In genomic region chr14:92922883-92923743, GRCh38 we compare ENCODE assay signal across 8 cellular contexts. TPM values are rescaled to one million over a fixed set of nuclear protein-coding genes. Genes with fewer than 3 reads are reported as not detected.
DNase-seq lines count a peak whose midpoint lies in the region; ATAC-seq and TF ChIP-seq lines count a peak whose summit lies in the region.

CHGA (plus strand) TSS chr14:92923150; CDS start chr14:92923360, 210 bp downstream.

- TF ChIP-seq CTCF in GM23338 (conservative IDR thresholded peaks at IDR 0.05; ENCODE audit: low read depth in 2 of 2) = no peak; a peak in 1 of 4 replicates
- TF ChIP-seq CTCF in progenitor cell of endocrine pancreas (IDR thresholded peaks at IDR 0.05; ENCODE audit: unreplicated experiment) = no peak

- H3K27ac Mint-ChIP-seq in GM23338 = peak within 1 kb of the TSS; percentile 74; the same call in 1 of the 2 replicates
- H3K27ac Mint-ChIP-seq in activated T-helper 2 cell treated with anti-CD3 and anti-CD28 coated beads, Interferon-gamma antibody, Interleukin-2, Interleukin-4, amounts not matched to agents 10 μg/mL and 5 μg/mL and 100 μg/mL, durations not matched to agents 14 hours and 24 hours and 36 hours = no peak within 1 kb of the TSS
- H3K27ac Mint-ChIP-seq in progenitor cell of endocrine pancreas = peak within 1 kb of the TSS; percentile 27

- H3K9me3 Mint-ChIP-seq in GM23338 = peaks cover 4% of the 10 kb centered on the region; the same call in 2 of the 3 replicates
- H3K9me3 Mint-ChIP-seq in activated T-helper 2 cell treated with anti-CD3 and anti-CD28 coated beads, Interferon-gamma antibody, Interleukin-2, Interleukin-4, amounts not matched to agents 10 μg/mL and 5 μg/mL and 100 μg/mL, durations not matched to agents 14 hours and 24 hours and 36 hours = no peaks in the 10 kb centered on the region
- no peaks in the 10 kb centered on the region for H3K9me3 Mint-ChIP-seq in progenitor cell of endocrine pancreas (ENCODE audit: low read depth)

- H3K4me2 ChIP-seq in GM23338 = peak within 1 kb of the TSS; percentile 90

- intact Hi-C loops in activated T-helper 2 cell treated with anti-CD3 and anti-CD28 coated beads, Interferon-gamma antibody, Interleukin-2, Interleukin-4, amounts not matched to agents 10 μg/mL and 5 μg/mL and 100 μg/mL, durations not matched to agents 14 hours and 24 hours and 36 hours (cut with micrococcal nuclease) = loop anchor here (1.0 kb wide), 1 partner anchor 9 kb away; no protein-coding TSS in a partner anchor

- no peaks in the 10 kb centered on the region for H4K20me1 ChIP-seq in GM23338 (replicated peaks; ENCODE audit: insufficient read depth)

- H3K36me3 ChIP-seq in GM23338 (ENCODE audit: insufficient read depth) = no peaks in the 10 kb centered on the region

- H3K79me2 ChIP-seq in GM23338 (replicated peaks; ENCODE audit: insufficient read depth) = no peaks in the 10 kb centered on the region

- H3K36me3 Mint-ChIP-seq in GM23338 (ENCODE audit: low read depth) = peaks cover 36% of the 10 kb centered on the region
- no peaks in the 10 kb centered on the region for H3K36me3 Mint-ChIP-seq in activated T-helper 2 cell treated with anti-CD3 and anti-CD28 coated beads, Interferon-gamma antibody, Interleukin-2, Interleukin-4, amounts not matched to agents 10 μg/mL and 5 μg/mL and 100 μg/mL, durations not matched to agents 14 hours and 24 hours and 36 hours (ENCODE audit: low read depth)
- H3K36me3 Mint-ChIP-seq in progenitor cell of endocrine pancreas (ENCODE audit: insufficient read depth) = no peaks in the 10 kb centered on the region

- H3K27ac ChIP-seq in GM23338 (ENCODE audit: low read depth) = no peak within 1 kb of the TSS

- peaks cover 10% of the 10 kb centered on the region; the same call in 1 of the 2 replicates for H3K4me1 ChIP-seq in GM23338 (ENCODE audit: insufficient read depth)

- H2AFZ ChIP-seq in GM23338 = peak within 1 kb of the TSS; percentile 80

- H3K4me3 Mint-ChIP-seq in GM23338 (peak within 1 kb of the TSS; percentile 89), progenitor cell of endocrine pancreas (ENCODE audit: low read depth) (peak within 1 kb of the TSS; percentile 82)
- H3K4me3 Mint-ChIP-seq in activated T-helper 2 cell treated with anti-CD3 and anti-CD28 coated beads, Interferon-gamma antibody, Interleukin-2, Interleukin-4, amounts not matched to agents 10 μg/mL and 5 μg/mL and 100 μg/mL, durations not matched to agents 14 hours and 24 hours and 36 hours (ENCODE audit: low read depth) = no peak within 1 kb of the TSS

- peaks cover 22% of the 10 kb centered on the region for H3K4me1 Mint-ChIP-seq in GM23338
- no peaks in the 10 kb centered on the region for H3K4me1 Mint-ChIP-seq in activated T-helper 2 cell treated with anti-CD3 and anti-CD28 coated beads, Interferon-gamma antibody, Interleukin-2, Interleukin-4, amounts not matched to agents 10 μg/mL and 5 μg/mL and 100 μg/mL, durations not matched to agents 14 hours and 24 hours and 36 hours (ENCODE audit: low read depth)
- H3K4me1 Mint-ChIP-seq in progenitor cell of endocrine pancreas (ENCODE audit: low read depth) = peaks cover 5% of the 10 kb centered on the region

- H3K27me3 Mint-ChIP-seq in GM23338 (ENCODE audit: insufficient read depth, low read depth, poor library complexity) (peaks cover 30% of the 10 kb centered on the region), progenitor cell of endocrine pancreas (peaks cover 51% of the 10 kb centered on the region)
- peaks cover 4% of the 10 kb centered on the region for H3K27me3 Mint-ChIP-seq in activated T-helper 2 cell treated with anti-CD3 and anti-CD28 coated beads, Interferon-gamma antibody, Interleukin-2, Interleukin-4, amounts not matched to agents 10 μg/mL and 5 μg/mL and 100 μg/mL, durations not matched to agents 14 hours and 24 hours and 36 hours (ENCODE audit: low read depth)

- H3K4me3 ChIP-seq in GM23338 = peak within 1 kb of the TSS; percentile 67

- 0 out of 2 replicates have a peak, but pooled peaks cover 2% of the 10 kb centered on the region for H3F3A ChIP-seq in GM23338 (replicated peaks; ENCODE audit: low read depth)

- ATAC-seq in GM23338 (peak; percentile 89), HG03342 (IDR thresholded peaks at IDR 0.05; ENCODE audit: unreplicated experiment) (no peak), HG02840 (IDR thresholded peaks at IDR 0.05; ENCODE audit: low FRiP score, unreplicated experiment) (no peak)

- DNase-seq in 8988T = peak; percentile 54
- DNase-seq in GM23338 (ENCODE audit: low spot score) = peak; percentile 89
- peak; percentile 67 for DNase-seq in NCI-H774 (lab: John Stamatoyannopoulos, UW)
- peak; percentile 50 for DNase-seq in activated T-helper 2 cell treated with anti-CD3 and anti-CD28 coated beads, Interferon-gamma antibody, Interleukin-2, Interleukin-4, amounts not matched to agents 10 μg/mL and 5 μg/mL and 100 μg/mL, durations not matched to agents 14 hours and 24 hours and 36 hours (ENCODE audit: low spot score)
- DNase-seq in globus pallidus (ENCODE audit: low spot score) = peak; percentile 18
- DNase-seq in progenitor cell of endocrine pancreas (ENCODE audit: low spot score, unreplicated experiment) = peak; percentile 88

- H3K9me2 ChIP-seq in GM23338 (ENCODE audit: insufficient read depth) = no peaks in the 10 kb centered on the region

- peaks cover 15% of the 10 kb centered on the region for H3K27me3 ChIP-seq in GM23338 (ENCODE audit: insufficient read depth)

TF ChIP-seq in GM23338, 12 proteins besides CTCF, POLR2A, EP300 and RAD21 (continues in another document):
- TF ChIP-seq REST (IDR thresholded peaks at IDR 0.05; ENCODE audit: unreplicated experiment) (peak; percentile 98), NANOG (IDR thresholded peaks at IDR 0.05; ENCODE audit: borderline replicate concordance) (no peak), EZH2phosphoT487 (IDR thresholded peaks at IDR 0.05; ENCODE audit: unreplicated experiment) (no peak), JUNB (IDR thresholded peaks at IDR 0.05; ENCODE audit: unreplicated experiment) (no peak), ETS1 (IDR thresholded peaks at IDR 0.05) (peak; percentile 38; the same call in 1 of the 2 replicates)

RNA-seq across cellular contexts. Expression of gene CHGA, which starts in this region (rescaled TPM):
- 13.9 and 20.9 TPM in 2 replicates for total RNA-seq in GM23338 (2014; rRNA removed; shearing (Covaris generic))
- polyA plus RNA-seq in GM23338 (2016; fragmentation: Nextera tagmentation; extraction: Ambion mirVana) = 18.9 and 19.6 TPM in 2 replicates
- not detected in 2 replicates for total RNA-seq in activated T-helper 2 cell treated with anti-CD3 and anti-CD28 coated beads, Interferon-gamma antibody, Interleukin-2, Interleukin-4, amounts not matched to agents 10 μg/mL and 5 μg/mL and 100 μg/mL, durations not matched to agents 14 hours and 24 hours and 36 hours
- 1,495 and 1,590 TPM in 2 replicates for total RNA-seq in progenitor cell of endocrine pancreas

Comparison
In these comparisons a context has a peak if more than half of its experiments do, and no peak if none do; other contexts are left out.
1. RNA of gene CHGA (total RNA-seq): 1,495 to 1,590 TPM in progenitor cell of endocrine pancreas; 13.9 to 20.9 TPM in GM23338 and not detected in activated T-helper 2 cell treated with anti-CD3 and anti-CD28 coated beads, Interferon-gamma antibody, Interleukin-2, Interleukin-4, amounts not matched to agents 10 μg/mL and 5 μg/mL and 100 μg/mL, durations not matched to agents 14 hours and 24 hours and 36 hours; every median in the first group is over 10 times any median in the second.
2. Peak in DNase-seq in activated T-helper 2 cell treated with anti-CD3 and anti-CD28 coated beads, Interferon-gamma antibody, Interleukin-2, Interleukin-4, amounts not matched to agents 10 μg/mL and 5 μg/mL and 100 μg/mL, durations not matched to agents 14 hours and 24 hours and 36 hours; RNA of the gene not detected or under 1 TPM.
3. DNase-seq: peak in every context shown above with its lines; median percentile 89 in GM23338; 88 in progenitor cell of endocrine pancreas; 67 in NCI-H774; 54 in 8988T; 50 in activated T-helper 2 cell treated with anti-CD3 and anti-CD28 coated beads, Interferon-gamma antibody, Interleukin-2, Interleukin-4, amounts not matched to agents 10 μg/mL and 5 μg/mL and 100 μg/mL, durations not matched to agents 14 hours and 24 hours and 36 hours; 18 in globus pallidus.